Comparison of ENCODE assay signal across 7 cellular contexts in genomic region chr12:27245039-27245438, GRCh38. TPM values are rescaled to one million over a fixed set of nuclear protein-coding genes. Genes with fewer than 3 reads are reported as not detected.
DNase-seq lines count a peak whose midpoint lies in the region; ATAC-seq and TF ChIP-seq lines count a peak whose summit lies in the region.

No MANE protein-coding gene starts in this region.

- peak overlapping the region; percentile 89 for H3K4me3 ChIP-seq in HEK293 (ENCODE audit: low read depth, low read length)
- peak overlapping the region; percentile 75 for H3K4me3 ChIP-seq in WERI-Rb-1 (ENCODE audit: low read depth, low read length)
- peak overlapping the region; percentile 94 for H3K4me3 ChIP-seq in hepatocyte
- H3K4me3 ChIP-seq in spleen = peak overlapping the region; percentile 51 to 83 (median 68)

- H3K79me2 ChIP-seq in hepatocyte = peaks cover 50% of the 10 kb centered on the region

- peak overlapping the region; percentile 76 for H3K4me2 ChIP-seq in hepatocyte

- no peak for ATAC-seq in HG03354 (IDR thresholded peaks at IDR 0.05; ENCODE audit: poor library complexity, severe bottlenecking, unreplicated experiment)

- no peak for DNase-seq in WERI-Rb-1
- DNase-seq in hepatocyte (ENCODE audit: low spot score) = no peak
- no peak for DNase-seq in spleen
- no peak for DNase-seq in NCI-H187 treated with DMSO at 0.1 percent for 48 hours (lab: John Stamatoyannopoulos, UW)
- DNase-seq in GM19240 (ENCODE audit: insufficient read length, low spot score) = no peak

- 11% methylated on average over 3 of the region's 3 CpGs for WGBS in hepatocyte (ENCODE audit: low lambda C conversion rate, missing lambda C conversion rate)
- 32 to 49% (median 44%) methylated on average over 3 of the region's 3 CpGs for WGBS in spleen, 5 donors

- CTCF ChIA-PET in HEK293 (lab: Yijun Ruan, JAX) = interaction anchor here (0.6 to 0.7 kb wide), 3 partner anchors 40 to 229 kb away, joined by 3 read pairs; no protein-coding TSS in a partner anchor

- intact Hi-C loops in spleen (cut with DNase I; ENCODE audit: low total_unique reads) = no loop called here

- POLR2A ChIA-PET in HEK293 (lab: Yijun Ruan, JAX) = interaction anchor here (1.7 kb wide), 1 partner anchor 61 kb away, joined by 6 read pairs; no protein-coding TSS in a partner anchor

- H3K36me3 ChIP-seq in HEK293 (ENCODE audit: control insufficient read depth in 2 of 2, insufficient read depth in 1 of 2, low read length in 2 of 2) = no peaks in the 10 kb centered on the region
- H3K36me3 ChIP-seq in WERI-Rb-1 = no peaks in the 10 kb centered on the region
- no peaks in the 10 kb centered on the region for H3K36me3 ChIP-seq in hepatocyte (replicated peaks; ENCODE audit: insufficient read depth, low read depth)
- no peaks in the 10 kb centered on the region for H3K36me3 ChIP-seq in spleen

- H3K9me2 ChIP-seq in hepatocyte (replicated peaks; ENCODE audit: insufficient read depth) = no peaks in the 10 kb centered on the region

- no peaks in the 10 kb centered on the region; the same call in 1 of the 2 replicates for H3K9me3 ChIP-seq in HEK293 (ENCODE audit: control insufficient read depth, insufficient read depth, low read depth, low read length)
- no peaks in the 10 kb centered on the region for H3K9me3 ChIP-seq in WERI-Rb-1 (ENCODE audit: severe bottlenecking)
- H3K9me3 ChIP-seq in hepatocyte (ENCODE audit: low read depth) = no peaks in the 10 kb centered on the region
- H3K9me3 ChIP-seq in spleen = no peaks in the 10 kb centered on the region

- H3K4me1 ChIP-seq in HEK293 (ENCODE audit: control insufficient read depth, insufficient read depth, low read length) = peaks cover 16% of the 10 kb centered on the region
- peaks cover 20% of the 10 kb centered on the region for H3K4me1 ChIP-seq in hepatocyte (ENCODE audit: insufficient read depth)
- peaks cover 10 to 38% (median 24%) of the 10 kb centered on the region in 6 donors for H3K4me1 ChIP-seq in spleen

- TF ChIP-seq CTCF in HEK293 (tag by site-specific recombination; IDR thresholded peaks at IDR 0.05) (no peak), WERI-Rb-1 (IDR thresholded peaks at IDR 0.05; ENCODE audit: low read depth, low read length) (no peak), hepatocyte (IDR thresholded peaks at IDR 0.05; ENCODE audit: poor library complexity) (no peak), spleen (IDR thresholded peaks at IDR 0.05 in 8 of 11, conservative IDR thresholded peaks at IDR 0.05 in 3 of 11) (no peak)

- H3K27ac ChIP-seq in HEK293 (ENCODE audit: extremely low read depth, low read depth, low read length) = no peak overlapping the region; the same call in 1 of the 2 replicates
- H3K27ac ChIP-seq in WERI-Rb-1 = no peak overlapping the region; the same call in 1 of the 2 replicates
- peak overlapping the region; percentile 83 for H3K27ac ChIP-seq in hepatocyte
- H3K27ac ChIP-seq in spleen = peak overlapping the region in 7 of 8 donors; percentile 90 to 95 (median 91)

- peaks cover 6% of the 10 kb centered on the region for H4K20me1 ChIP-seq in hepatocyte (ENCODE audit: insufficient read depth, poor library complexity, severe bottlenecking)

- no peaks in the 10 kb centered on the region for H3K27me3 ChIP-seq in WERI-Rb-1 (ENCODE audit: insufficient read depth, low read depth, severe bottlenecking)
- H3K27me3 ChIP-seq in hepatocyte = no peaks in the 10 kb centered on the region
- no peaks in the 10 kb centered on the region for H3K27me3 ChIP-seq in spleen (replicated peaks in 1 of 7)

- no peak for TF ChIP-seq POLR2A in spleen (IDR thresholded peaks at IDR 0.05)

- peak overlapping the region; percentile 52 for H2AFZ ChIP-seq in hepatocyte

TF ChIP-seq in HEK293, 187 proteins besides CTCF, POLR2A, EP300 and RAD21:
- TF ChIP-seq ZNF16 (tag by site-specific recombination; IDR thresholded peaks at IDR 0.05; ENCODE audit: low read depth) (no peak), ZBTB20 (tag by site-specific recombination; IDR thresholded peaks at IDR 0.05) (no peak), ZNF561 (tag by site-specific recombination; IDR thresholded peaks at IDR 0.05; ENCODE audit: borderline replicate concordance) (no peak), EGR2 (tag by site-specific recombination; IDR thresholded peaks at IDR 0.05; ENCODE audit: low read depth) (peak; percentile 47; the same call in 1 of the 2 replicates), HOXC10 (CRISPR knock-in tag; IDR thresholded peaks at IDR 0.05) (no peak), ZNF423 (tag by site-specific recombination; IDR thresholded peaks at IDR 0.05) (no peak), KLF17 (tag by site-specific recombination; IDR thresholded peaks at IDR 0.05) (no peak), GLIS1 (tag by site-specific recombination; IDR thresholded peaks at IDR 0.05) (no peak), ZNF2 (tag by site-specific recombination; IDR thresholded peaks at IDR 0.05) (no peak), REPIN1 (tag by site-specific recombination; IDR thresholded peaks at IDR 0.05; ENCODE audit: low read depth) (no peak), MZF1 (tag by site-specific recombination; IDR thresholded peaks at IDR 0.05; ENCODE audit: borderline replicate concordance) (0 out of 2 replicates have a peak, but pooled peaks have one; percentile 23), ZNF843 (tag by site-specific recombination; IDR thresholded peaks at IDR 0.05) (no peak), MYNN (tag by site-specific recombination; IDR thresholded peaks at IDR 0.05; ENCODE audit: borderline replicate concordance) (no peak), ZNF501 (tag by site-specific recombination; IDR thresholded peaks at IDR 0.05) (no peak), ZNF776 (tag by site-specific recombination; IDR thresholded peaks at IDR 0.05; ENCODE audit: borderline replicate concordance) (no peak), YY2 (tag by site-specific recombination; IDR thresholded peaks at IDR 0.05) (no peak), ZNF544 (tag by site-specific recombination; IDR thresholded peaks at IDR 0.05) (no peak), ZNF521 (tag by site-specific recombination; IDR thresholded peaks at IDR 0.05) (no peak), RBAK (tag by site-specific recombination; IDR thresholded peaks at IDR 0.05) (no peak), ZNF580 (tag by site-specific recombination; IDR thresholded peaks at IDR 0.05) (no peak), ZFHX2 (tag by site-specific recombination; conservative IDR thresholded peaks at IDR 0.05) (peak; percentile 55; the same call in 1 of the 2 replicates), ZNF621 (tag by site-specific recombination; IDR thresholded peaks at IDR 0.05) (no peak), PRDM6 (tag by site-specific recombination; IDR thresholded peaks at IDR 0.05) (peak; percentile 55; the same call in 1 of the 2 replicates), ZSCAN23 (tag by site-specific recombination; IDR thresholded peaks at IDR 0.05) (no peak), ZNF18 (tag by site-specific recombination; IDR thresholded peaks at IDR 0.05) (no peak)

RNA-seq across cellular contexts. Expression of gene STK38L, which starts 1.0 kb away (rescaled TPM):
- total RNA-seq in hepatocyte = 34.2 and 36.7 TPM in 2 replicates
- polyA plus RNA-seq in hepatocyte = 15.1 and 18.8 TPM in 2 replicates
- total RNA-seq in spleen = 10 to 100 TPM; 22.0 to 39.8 (median 26.9) TPM
- 1 to 10 TPM; 6.4 to 7.9 (median 6.8) TPM for polyA plus RNA-seq in spleen

Comparison
In these comparisons a context has a peak if more than half of its experiments do, and no peak if none do; other contexts are left out.
1. H3K27ac ChIP-seq: peak in hepatocyte (single experiment) and spleen (7 of 8); none in HEK293 (single experiment) and WERI-Rb-1 (single experiment).
2. Peak in every context shown above with its lines, with median percentiles within 50 percentile points of each other: H3K4me3 ChIP-seq.